1 cellular context compared by ENCODE assay signal in the genomic region with DNA sequence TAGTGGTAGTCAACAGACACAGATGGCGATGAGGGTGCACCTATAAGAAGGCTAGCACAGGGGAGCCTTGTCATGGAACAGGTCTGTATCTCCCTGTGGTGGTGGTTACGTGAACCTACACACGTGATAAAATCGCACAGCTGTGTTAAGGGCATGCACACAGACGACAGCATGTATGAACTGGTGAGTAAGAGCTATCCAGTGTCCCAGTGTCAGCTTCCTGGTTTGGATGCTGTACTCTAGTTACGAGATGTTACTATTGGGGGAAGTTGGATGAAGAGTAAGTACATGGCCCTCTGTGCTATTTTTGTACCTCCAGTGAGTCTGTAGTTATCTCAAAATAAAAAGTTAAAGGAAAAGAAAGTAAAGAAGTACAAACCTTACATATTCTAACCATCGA.
TF ChIP-seq lines count a peak whose summit lies in the region.

No MANE protein-coding gene starts in this region.

TF ChIP-seq in A549, 52 proteins besides CTCF, POLR2A, EP300 and RAD21 (continued from another document):
- TF ChIP-seq PBX3 (IDR thresholded peaks at IDR 0.05), result no peak
